1 cellular context compared by ENCODE assay signal in the genomic region with DNA sequence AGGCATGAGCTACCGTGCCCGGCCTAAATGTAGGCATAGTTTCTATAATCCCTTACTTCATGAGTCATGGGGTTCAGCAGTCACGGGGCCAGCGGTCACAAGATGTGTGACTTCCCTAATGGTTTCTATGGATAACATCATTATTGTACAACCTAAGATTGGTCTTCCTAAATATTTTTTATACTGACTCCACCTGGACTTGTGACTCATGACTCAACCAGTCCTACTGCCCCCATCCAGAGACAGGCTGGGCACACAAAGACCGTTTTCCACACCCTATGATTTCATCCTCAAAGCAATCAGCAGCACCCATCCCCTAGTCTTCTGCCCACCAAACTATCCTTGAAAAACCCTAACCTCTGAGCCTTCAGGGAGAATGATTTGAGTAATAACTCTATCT.
TF ChIP-seq lines count a peak whose summit lies in the region.

No MANE protein-coding gene starts in this region.

TF ChIP-seq in WTC11, 78 proteins besides CTCF, POLR2A, EP300 and RAD21 (continued from another document):
- TF ChIP-seq, protein P1, sequence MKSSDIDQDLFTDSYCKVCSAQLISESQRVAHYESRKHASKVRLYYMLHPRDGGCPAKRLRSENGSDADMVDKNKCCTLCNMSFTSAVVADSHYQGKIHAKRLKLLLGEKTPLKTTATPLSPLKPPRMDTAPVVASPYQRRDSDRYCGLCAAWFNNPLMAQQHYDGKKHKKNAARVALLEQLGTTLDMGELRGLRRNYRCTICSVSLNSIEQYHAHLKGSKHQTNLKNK (CRISPR knock-in tag; IDR thresholded peaks at IDR 0.05), result no peak
